ENCODE assay signal across 8 cellular contexts in the genomic region with DNA sequence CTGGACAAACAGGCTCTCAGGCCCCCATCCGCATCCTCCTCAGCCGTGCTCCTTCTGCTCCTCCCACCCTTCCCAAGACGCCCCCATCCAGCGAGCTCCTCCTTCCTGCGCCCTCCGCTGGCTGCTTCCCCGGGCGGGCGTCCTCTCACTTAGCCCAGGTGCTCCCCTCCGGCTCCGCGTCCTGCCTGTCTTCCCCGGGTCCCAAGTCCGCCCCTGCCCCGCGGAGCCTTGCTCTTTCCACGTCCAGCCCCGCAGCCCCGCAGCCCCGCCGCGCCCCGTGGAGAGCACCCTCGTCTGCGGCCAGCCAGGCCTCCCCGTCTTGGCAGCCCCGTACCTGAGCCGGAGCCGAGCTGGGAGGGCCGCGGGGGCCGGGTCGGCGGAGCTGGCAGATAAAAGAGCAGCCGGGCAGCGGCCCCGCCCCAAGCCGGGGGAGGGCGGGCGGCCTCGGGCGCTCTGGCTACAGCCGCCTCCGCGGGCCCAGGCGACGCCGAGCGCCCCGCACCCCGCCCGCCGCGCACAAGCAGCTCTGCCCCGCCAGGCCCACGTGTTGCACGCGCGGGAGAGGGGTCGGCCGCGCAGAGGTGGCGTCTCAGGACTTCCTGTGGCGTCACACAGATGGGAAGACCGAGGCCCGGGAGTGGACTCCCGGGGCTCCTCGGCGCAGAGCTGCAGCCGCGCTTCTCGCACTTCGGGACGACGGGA. TPM values are rescaled to one million over a fixed set of nuclear protein-coding genes. Genes with fewer than 3 reads are reported as not detected.
DNase-seq lines count a peak whose midpoint lies in the region; ATAC-seq and TF ChIP-seq lines count a peak whose summit lies in the region.

PAQR7 (minus strand) TSS at position 555 of the 702 bp plus-strand sequence. CDS start 11,869 bp downstream, outside the sequence.

- peaks cover 21 to 68% (median 61%) of the 10 kb centered on the region in 4 donors for H3K4me1 ChIP-seq in liver (ENCODE audit: control insufficient read depth in 4 of 4, insufficient read depth in 4 of 4, low read length in 3 of 4)

- peak within 1 kb of the TSS; percentile 58 for H3K27ac ChIP-seq in liver (ENCODE audit: low read depth in 1 of 2, low read length in 2 of 2)

- H3K4me3 ChIP-seq in H7 (ENCODE audit: insufficient read depth, low read depth, low read length) (peak within 1 kb of the TSS; percentile 74), liver (ENCODE audit: low read depth in 1 of 3, low read length in 3 of 3) (peak within 1 kb of the TSS; percentile 45 to 59 (median 53))

- DNase-seq in D341Med (ENCODE audit: low spot score), result peak; percentile 64
- peak; percentile 96 for DNase-seq in H7
- DNase-seq in NCI-H2171 treated with DMSO at 0.1 percent for 48 hours (lab: John Stamatoyannopoulos, UW), result peak; percentile 35
- DNase-seq in activated CD4-positive, alpha-beta T cell treated with anti-CD3 and anti-CD28 coated beads, Interleukin-2, amount 50 U/mL, for 24 hours (ENCODE audit: low read depth in 1 of 2, low spot score in 1 of 2), result peak; percentile 21 to 28
- DNase-seq in dermis blood vessel endothelial cell, result peak; percentile 78
- DNase-seq in stimulated activated CD4-positive, alpha-beta T cell treated with anti-CD3 and anti-CD28 coated beads, Interleukin-2, amount 100 ng/mL, for 4 hours (ENCODE audit: low read depth), result peak; percentile 34

- no peak for TF ChIP-seq RAD21 in liver (IDR thresholded peaks at IDR 0.05)

- no peak for ATAC-seq in HG02763 (IDR thresholded peaks at IDR 0.05; ENCODE audit: unreplicated experiment)

- H3K36me3 ChIP-seq in H7 (replicated peaks; ENCODE audit: control insufficient read depth, insufficient read depth, low read length) (no peaks in the 10 kb centered on the region), liver (ENCODE audit: control insufficient read depth in 4 of 4, insufficient read depth in 3 of 4, low read depth in 1 of 4, low read length in 3 of 4) (no peaks in the 10 kb centered on the region)

- under 1% methylated on average over 75 of the region's 75 CpGs for WGBS in liver

- no peaks in the 10 kb centered on the region for H3K9me3 ChIP-seq in liver (ENCODE audit: control insufficient read depth in 4 of 4, low read length in 3 of 4)

- H3K9ac ChIP-seq in liver (ENCODE audit: low read depth in 1 of 2, low read length in 2 of 2), result peak within 1 kb of the TSS; percentile 7 to 78

- peaks cover 2% of the 10 kb centered on the region for H3K27me3 ChIP-seq in H7 (ENCODE audit: control insufficient read depth, insufficient read depth, low read length)
- no peaks in the 10 kb centered on the region for H3K27me3 ChIP-seq in liver (ENCODE audit: control insufficient read depth in 4 of 4, insufficient read depth in 4 of 4, low read length in 3 of 4)

- TF ChIP-seq CTCF in liver (IDR thresholded peaks at IDR 0.05; ENCODE audit: low read depth, low read length, missing input control), result no peak

TF ChIP-seq in liver, 16 proteins besides CTCF, POLR2A, EP300 and RAD21:
- TF ChIP-seq FOXA2 (IDR thresholded peaks at IDR 0.05), result no peak
- no peak for TF ChIP-seq YY1 (IDR thresholded peaks at IDR 0.05)
- TF ChIP-seq EGR1 (IDR thresholded peaks at IDR 0.05; ENCODE audit: low read depth in 2 of 2), result no peak
- TF ChIP-seq REST (IDR thresholded peaks at IDR 0.05), result no peak
- no peak for TF ChIP-seq NR2F2 (IDR thresholded peaks at IDR 0.05)
- TF ChIP-seq RXRA (IDR thresholded peaks at IDR 0.05), result no peak

RNA-seq across cellular contexts. Expression of gene PAQR7, which starts in this region (rescaled TPM):
- total RNA-seq in H7 (2014; rRNA removed; shearing (Covaris generic)), result 7.9 and 8.2 TPM in 2 replicates
- 7.2 and 9.0 TPM in 2 replicates for total RNA-seq in dermis blood vessel endothelial cell
- total RNA-seq in liver, result 1 to 10 TPM; 2.0 to 9.0 TPM
- polyA plus RNA-seq in liver, result 1 to 10 TPM; 1.5 to 1.6 TPM

Comparison
In these comparisons a context has a peak if more than half of its experiments do, and no peak if none do; other contexts are left out.
1. DNase-seq: peak in every context shown above with its lines; median percentile 96 in H7; 78 in dermis blood vessel endothelial cell; 64 in D341Med; 35 in NCI-H2171 treated with DMSO at 0.1 percent for 48 hours; 34 in stimulated activated CD4-positive, alpha-beta T cell treated with anti-CD3 and anti-CD28 coated beads, Interleukin-2, amount 100 ng/mL, for 4 hours; 24 in activated CD4-positive, alpha-beta T cell treated with anti-CD3 and anti-CD28 coated beads, Interleukin-2, amount 50 U/mL, for 24 hours.